19 cellular contexts compared by ENCODE assay signal in the genomic region with DNA sequence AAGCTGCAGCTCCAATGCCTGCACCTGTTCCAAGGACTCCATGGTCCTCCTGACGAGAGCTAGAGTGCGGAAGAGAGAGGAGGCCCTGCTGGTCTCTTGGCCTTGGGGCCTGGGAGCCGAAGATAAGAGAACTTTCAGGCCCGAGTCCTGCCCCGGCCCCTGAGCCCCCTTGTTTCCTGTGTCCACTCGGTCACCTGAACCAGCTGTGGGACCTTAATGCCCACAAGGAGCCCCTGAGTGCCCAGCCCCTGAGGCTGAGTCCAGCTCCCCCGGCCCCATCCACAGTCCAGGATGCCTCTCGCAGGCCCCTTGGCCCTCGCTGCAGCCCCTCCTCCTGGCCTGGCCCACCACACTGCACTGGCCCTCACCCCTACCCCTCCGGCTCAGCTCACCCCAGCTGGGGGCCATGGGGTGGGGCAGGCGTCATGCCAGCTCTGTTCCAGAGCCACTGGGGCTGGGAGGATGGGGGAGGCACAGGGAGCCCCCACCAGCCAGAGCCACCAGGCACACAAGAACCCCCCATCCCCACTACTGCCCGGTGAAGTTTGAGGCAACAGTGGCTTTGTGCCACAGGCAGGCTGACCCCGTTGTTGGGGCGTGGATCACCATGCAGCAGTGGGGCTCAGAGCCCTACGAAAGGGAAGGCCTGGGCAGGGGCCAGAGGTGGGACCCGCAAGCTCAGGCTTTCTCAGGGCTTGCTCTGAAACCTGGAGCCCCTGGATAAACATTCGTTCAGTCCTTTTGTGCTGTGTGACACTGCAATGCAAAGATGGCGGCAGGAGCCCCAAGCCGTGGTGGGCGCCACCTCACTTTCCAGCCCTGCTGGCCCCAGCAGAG.
"Had no signal": no experiment of that assay in that cellular context is flagged by ENCODE, and none has a peak within 500 bp of the region (broad histone marks: within the 10 kb centered on the region; RNA-seq: fewer than 3 reads in every experiment).

No MANE protein-coding gene starts in this region.

- H3K4me3 Mint-ChIP-seq: activated naive CD4-positive, alpha-beta T cell treated with anti-CD3 and anti-CD28 coated beads, Interleukin-2, amount 50 U/mL, for 24 hours; activated T-helper 17 cell treated with anti-CD3 and anti-CD28 coated beads, Interleukin-2, amount 50 U/mL, for 72 hours; mesothelial cell of epicardium; neural progenitor cell; stimulated activated memory B cell treated with anti-CD40 and anti-IgM and Interleukin-4, amounts not matched to agents 10 μg/mL and 1 μg/mL and 100 μg/mL, for 72 hours had no signal

- H2AFZ ChIP-seq: neural progenitor cell, parathyroid adenoma had no signal

- H3K4me1 ChIP-seq: breast epithelium, colonic mucosa, gastrocnemius medialis, parathyroid adenoma, upper lobe of left lung had no signal

- H3K4me2 ChIP-seq: neural progenitor cell had no signal

- H3K4me3 ChIP-seq: breast epithelium, colonic mucosa, gastrocnemius medialis, neural progenitor cell, upper lobe of left lung had no signal

- H3K27ac Mint-ChIP-seq: activated naive CD4-positive, alpha-beta T cell treated with anti-CD3 and anti-CD28 coated beads, Interleukin-2, amount 50 U/mL, for 24 hours; activated T-helper 17 cell treated with anti-CD3 and anti-CD28 coated beads, Interleukin-2, amount 50 U/mL, for 72 hours; mesothelial cell of epicardium; neural progenitor cell; stimulated activated memory B cell treated with anti-CD40 and anti-IgM and Interleukin-4, amounts not matched to agents 10 μg/mL and 1 μg/mL and 100 μg/mL, for 72 hours had no signal

- ATAC-seq: activated T-helper 17 cell treated with anti-CD3 and anti-CD28 coated beads, Interleukin-2, amount 50 U/mL, for 72 hours; gastrocnemius medialis; stimulated activated memory B cell treated with anti-CD40 and anti-IgM and Interleukin-4, amounts not matched to agents 10 μg/mL and 1 μg/mL and 100 μg/mL, for 72 hours had no signal

- H3K9me3 Mint-ChIP-seq: activated naive CD4-positive, alpha-beta T cell treated with anti-CD3 and anti-CD28 coated beads, Interleukin-2, amount 50 U/mL, for 24 hours; activated T-helper 17 cell treated with anti-CD3 and anti-CD28 coated beads, Interleukin-2, amount 50 U/mL, for 72 hours; mesothelial cell of epicardium; neural progenitor cell had no signal

- H3K36me3 ChIP-seq: breast epithelium, colonic mucosa, gastrocnemius medialis, neural progenitor cell, upper lobe of left lung had no signal

- H3K36me3 Mint-ChIP-seq: activated naive CD4-positive, alpha-beta T cell treated with anti-CD3 and anti-CD28 coated beads, Interleukin-2, amount 50 U/mL, for 24 hours; mesothelial cell of epicardium; stimulated activated memory B cell treated with anti-CD40 and anti-IgM and Interleukin-4, amounts not matched to agents 10 μg/mL and 1 μg/mL and 100 μg/mL, for 72 hours had no signal

- H3K27me3 Mint-ChIP-seq: activated naive CD4-positive, alpha-beta T cell treated with anti-CD3 and anti-CD28 coated beads, Interleukin-2, amount 50 U/mL, for 24 hours; activated T-helper 17 cell treated with anti-CD3 and anti-CD28 coated beads, Interleukin-2, amount 50 U/mL, for 72 hours had no signal

- H3K79me2 ChIP-seq: parathyroid adenoma had no signal

- DNase-seq: activated CD4-positive, alpha-beta T cell treated with anti-CD3 and anti-CD28 coated beads, Interleukin-2, amount 50 U/mL, for 1 hour; activated CD4-positive, CD25-positive, alpha-beta regulatory T cell; activated T-cell treated with anti-CD3 and anti-CD28 coated beads for 4 hours; amniotic stem cell; colonic mucosa; effector CD4-positive, alpha-beta T cell; gastrocnemius medialis; stimulated activated CD4-positive, alpha-beta T cell treated with anti-CD3 and anti-CD28 coated beads, Interleukin-1b, Interleukin-23, amount 100 ng/mL, for 48 hours; T-helper 2 cell had no signal

- H3K27ac ChIP-seq: breast epithelium, colonic mucosa, epithelial cell of prostate, gastrocnemius medialis, neural progenitor cell, parathyroid adenoma, upper lobe of left lung had no signal

- H3K27me3 ChIP-seq: colonic mucosa, gastrocnemius medialis, neural progenitor cell, upper lobe of left lung had no signal

- H3K9ac ChIP-seq: neural progenitor cell, parathyroid adenoma had no signal

- FAIRE-seq: keratinocyte had no signal

- H3K4me1 Mint-ChIP-seq: activated naive CD4-positive, alpha-beta T cell treated with anti-CD3 and anti-CD28 coated beads, Interleukin-2, amount 50 U/mL, for 24 hours; activated T-helper 17 cell treated with anti-CD3 and anti-CD28 coated beads, Interleukin-2, amount 50 U/mL, for 72 hours; stimulated activated memory B cell treated with anti-CD40 and anti-IgM and Interleukin-4, amounts not matched to agents 10 μg/mL and 1 μg/mL and 100 μg/mL, for 72 hours had no signal

- H3K9me3 ChIP-seq: breast epithelium, colonic mucosa, gastrocnemius medialis, upper lobe of left lung had no signal
